ENCODE assay signal across 20 cellular contexts in the genomic region with DNA sequence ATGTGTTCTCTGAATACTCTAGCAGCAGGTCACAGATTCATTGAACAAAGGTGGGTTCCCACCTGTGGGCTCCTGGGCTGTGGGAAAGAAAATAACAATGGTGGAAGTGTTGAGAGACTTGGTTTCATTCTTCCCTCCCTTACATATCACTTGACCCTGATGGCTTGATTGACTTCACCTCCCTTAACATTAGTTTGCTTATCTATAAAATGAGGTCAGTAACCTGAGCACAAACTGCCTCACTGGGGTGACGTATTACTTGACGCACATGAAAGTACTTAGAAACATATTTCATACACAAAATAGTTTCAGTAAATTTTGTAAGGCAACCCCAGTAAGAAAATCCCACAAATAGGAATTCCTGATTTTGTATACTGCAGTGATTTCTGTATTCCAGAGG. TPM values are rescaled to one million over a fixed set of nuclear protein-coding genes. Genes with fewer than 3 reads are reported as not detected.
DNase-seq lines count a peak whose midpoint lies in the region; ATAC-seq and TF ChIP-seq lines count a peak whose summit lies in the region.
"Had no signal": no experiment of that assay in that cellular context is flagged by ENCODE, and none has a peak within 500 bp of the region (broad histone marks: within the 10 kb centered on the region; RNA-seq: fewer than 3 reads in every experiment).

No MANE protein-coding gene starts in this region.

- H3K4me1 Mint-ChIP-seq in activated CD8-positive, alpha-beta memory T cell treated with anti-CD3 and anti-CD28 coated beads, Interleukin-2, amount 10 ng/mL, durations not matched to agents 7 days and 5 days, result peaks cover 34% of the 10 kb centered on the region
- peaks cover 17% of the 10 kb centered on the region for H3K4me1 Mint-ChIP-seq in stimulated activated effector memory CD8-positive, alpha-beta T cell treated with anti-CD3 and anti-CD28 coated beads, Interleukin-12 subunit alpha, Interleukin-12 subunit beta, amount 100 ng/mL, for 72 hours

- no peaks in the 10 kb centered on the region for H3K9me3 Mint-ChIP-seq in activated CD8-positive, alpha-beta memory T cell treated with anti-CD3 and anti-CD28 coated beads, Interleukin-2, amount 10 ng/mL, durations not matched to agents 7 days and 5 days (ENCODE audit: low read depth)
- no peaks in the 10 kb centered on the region for H3K9me3 Mint-ChIP-seq in stimulated activated effector memory CD8-positive, alpha-beta T cell treated with anti-CD3 and anti-CD28 coated beads, Interleukin-12 subunit alpha, Interleukin-12 subunit beta, amount 100 ng/mL, for 72 hours
- H3K9me3 Mint-ChIP-seq: CD8-positive, alpha-beta T cell; IgD-negative memory B cell had no signal

- H3K4me3 ChIP-seq in mammary epithelial cell (replicated peaks in 1 of 3; ENCODE audit: insufficient read depth in 1 of 3, low read depth in 2 of 3, low read length in 3 of 3), result no peak overlapping the region
- H3K4me3 ChIP-seq in muscle layer of duodenum (ENCODE audit: low read depth in 1 of 2, low read length in 2 of 2), result no peak overlapping the region
- no peak overlapping the region for H3K4me3 ChIP-seq in ascending aorta
- H3K4me3 ChIP-seq: BLaER1 had no signal

- no peaks in the 10 kb centered on the region for H3K36me3 ChIP-seq in mammary epithelial cell (ENCODE audit: insufficient read depth, low read length)
- H3K36me3 ChIP-seq in muscle layer of duodenum (ENCODE audit: control insufficient read depth in 1 of 2, insufficient read depth in 2 of 2, low read length in 2 of 2), result no peaks in the 10 kb centered on the region
- H3K36me3 ChIP-seq in ascending aorta, result no peaks in the 10 kb centered on the region
- H3K36me3 ChIP-seq: BLaER1 had no signal

- H3K36me3 Mint-ChIP-seq in activated CD8-positive, alpha-beta memory T cell treated with anti-CD3 and anti-CD28 coated beads, Interleukin-2, amount 10 ng/mL, durations not matched to agents 7 days and 5 days, result no peaks in the 10 kb centered on the region
- H3K36me3 Mint-ChIP-seq in stimulated activated effector memory CD8-positive, alpha-beta T cell treated with anti-CD3 and anti-CD28 coated beads, Interleukin-12 subunit alpha, Interleukin-12 subunit beta, amount 100 ng/mL, for 72 hours, result no peaks in the 10 kb centered on the region
- H3K36me3 Mint-ChIP-seq: CD8-positive, alpha-beta T cell; IgD-negative memory B cell had no signal

- no peak for ATAC-seq in activated CD8-positive, alpha-beta memory T cell treated with anti-CD3 and anti-CD28 coated beads, Interleukin-2, amount 10 ng/mL, durations not matched to agents 7 days and 5 days
- ATAC-seq in stimulated activated effector memory CD8-positive, alpha-beta T cell treated with anti-CD3 and anti-CD28 coated beads, Interleukin-12 subunit alpha, Interleukin-12 subunit beta, amount 100 ng/mL, for 72 hours, result no peak
- ATAC-seq: CD8-positive, alpha-beta T cell had no signal

- CTCF ChIA-PET in activated CD8-positive, alpha-beta memory T cell treated with anti-CD3 and anti-CD28 coated beads, Interleukin-2, amount 10 ng/mL, durations not matched to agents 7 days and 5 days (lab: Charles Lee), result interaction anchor here (3.7 kb wide), 1 partner anchor 20 kb away, joined by 11 read pairs; no protein-coding TSS in a partner anchor
- CTCF ChIA-PET in mammary epithelial cell (lab: Charles Lee; ENCODE audit: low non-redundant PET), result no interaction called here

- WGBS in mammary epithelial cell (ENCODE audit: low coverage, missing lambda C conversion rate), result 53% methylated on average over 2 of the region's 2 CpGs

- no peak overlapping the region for H3K4me2 ChIP-seq in mammary epithelial cell (ENCODE audit: insufficient read depth, low read depth, low read length)
- H3K4me2 ChIP-seq: BLaER1 had no signal

- no peak overlapping the region for H3K4me3 Mint-ChIP-seq in activated CD8-positive, alpha-beta memory T cell treated with anti-CD3 and anti-CD28 coated beads, Interleukin-2, amount 10 ng/mL, durations not matched to agents 7 days and 5 days
- H3K4me3 Mint-ChIP-seq in stimulated activated effector memory CD8-positive, alpha-beta T cell treated with anti-CD3 and anti-CD28 coated beads, Interleukin-12 subunit alpha, Interleukin-12 subunit beta, amount 100 ng/mL, for 72 hours, result no peak overlapping the region
- H3K4me3 Mint-ChIP-seq: CD8-positive, alpha-beta T cell; IgD-negative memory B cell had no signal

- H3K27ac ChIP-seq in mammary epithelial cell (ENCODE audit: insufficient read depth, low read depth, low read length) (no peak overlapping the region), muscle layer of duodenum (ENCODE audit: low read length) (peak overlapping the region; percentile 2), ascending aorta (no peak overlapping the region)
- H3K27ac ChIP-seq: BLaER1, HL-60 had no signal

- H3K27me3 Mint-ChIP-seq in activated CD8-positive, alpha-beta memory T cell treated with anti-CD3 and anti-CD28 coated beads, Interleukin-2, amount 10 ng/mL, durations not matched to agents 7 days and 5 days, result no peaks in the 10 kb centered on the region

- H3K9ac ChIP-seq in mammary epithelial cell (ENCODE audit: insufficient read depth, low read length), result peak overlapping the region; percentile 5
- H3K9ac ChIP-seq: BLaER1 had no signal

- H3K27ac Mint-ChIP-seq in activated CD8-positive, alpha-beta memory T cell treated with anti-CD3 and anti-CD28 coated beads, Interleukin-2, amount 10 ng/mL, durations not matched to agents 7 days and 5 days, result no peak overlapping the region
- peak overlapping the region; percentile 19 for H3K27ac Mint-ChIP-seq in stimulated activated effector memory CD8-positive, alpha-beta T cell treated with anti-CD3 and anti-CD28 coated beads, Interleukin-12 subunit alpha, Interleukin-12 subunit beta, amount 100 ng/mL, for 72 hours
- H3K27ac Mint-ChIP-seq: CD8-positive, alpha-beta T cell; IgD-negative memory B cell had no signal

- no peak for TF ChIP-seq CTCF in mammary epithelial cell (conservative IDR thresholded peaks at IDR 0.05 in 1 of 2, IDR thresholded peaks at IDR 0.05 in 1 of 2; ENCODE audit: extremely low read depth in 1 of 2, insufficient read depth in 1 of 2, low read depth in 1 of 2, low read length in 2 of 2)
- TF ChIP-seq CTCF in ascending aorta (IDR thresholded peaks at IDR 0.05), result no peak

- H3K4me1 ChIP-seq in mammary epithelial cell (ENCODE audit: insufficient read depth, low read length), result no peaks in the 10 kb centered on the region
- H3K4me1 ChIP-seq in muscle layer of duodenum (ENCODE audit: control insufficient read depth in 1 of 2, insufficient read depth in 2 of 2, low read length in 2 of 2), result peaks cover 6 to 10% of the 10 kb centered on the region in 2 donors
- peaks cover 0 to 4% of the 10 kb centered on the region in 2 donors for H3K4me1 ChIP-seq in ascending aorta

- H3K27me3 ChIP-seq in mammary epithelial cell (ENCODE audit: insufficient read depth, low read length) (no peaks in the 10 kb centered on the region), muscle layer of duodenum (ENCODE audit: low read depth, low read length) (no peaks in the 10 kb centered on the region), ascending aorta (no peaks in the 10 kb centered on the region)
- H3K27me3 ChIP-seq: BLaER1 had no signal

- H2AFZ ChIP-seq in mammary epithelial cell (ENCODE audit: low read depth, low read length), result no peak overlapping the region

- in situ Hi-C loops in mammary epithelial cell (cut with MboI; ENCODE audit: low sequenced_read_pairs in 2 of 2), result no loop called here

- H4K20me1 ChIP-seq in mammary epithelial cell (ENCODE audit: insufficient read depth, low read length), result no peaks in the 10 kb centered on the region
- H4K20me1 ChIP-seq: BLaER1 had no signal

- BruUV-seq in mammary epithelial cell (replicated peaks; lab: Mats Ljungman, UMichigan), result no TSS peak

- H3K79me2 ChIP-seq in mammary epithelial cell (ENCODE audit: insufficient read depth, low read length), result no peaks in the 10 kb centered on the region

- intact Hi-C loops in mammary epithelial cell (cut with micrococcal nuclease) (no loop called here), ascending aorta (cut with DNase I) (no loop called here)

- dilution Hi-C loops in mammary epithelial cell (cut with HindIII; ENCODE audit: low sequenced_read_pairs), result no loop called here

- peak; percentile 4 for DNase-seq in activated CD8-positive, alpha-beta memory T cell treated with anti-CD3 and anti-CD28 coated beads for 24 hours
- DNase-seq in activated CD8-positive, alpha-beta memory T cell treated with anti-CD3 and anti-CD28 coated beads, Interleukin-2, amount 10 ng/mL, durations not matched to agents 7 days and 5 days, result no peak
- no peak for DNase-seq in mammary epithelial cell
- no peak for DNase-seq in stimulated activated effector memory CD8-positive, alpha-beta T cell treated with anti-CD3 and anti-CD28 coated beads, Interleukin-12 subunit alpha, Interleukin-12 subunit beta, amount 100 ng/mL, for 72 hours (ENCODE audit: low spot score in 2 of 2)
- DNase-seq in ascending aorta (ENCODE audit: low spot score in 2 of 2), result no peak
- DNase-seq in Ammon's horn (ENCODE audit: low spot score), result no peak
- DNase-seq in GM03348 (ENCODE audit: low spot score), result no peak
- DNase-seq: 8988T; CD8-positive, alpha-beta T cell; DMS79; HCEC 1CT; MV-4-11; NCI-H1417 treated with DMSO at 0.1 percent for 48 hours; NCI-H2029; NCI-H446 treated with DMSO at 0.1 percent for 48 hours; NK-92 treated with Interleukin-12 subunit alpha and Interleukin-12 subunit beta, amount 100 ng/mL, for 24 hours had no signal

- H3K9me3 ChIP-seq in mammary epithelial cell (replicated peaks; ENCODE audit: insufficient read depth, low read length), result no peaks in the 10 kb centered on the region
- H3K9me3 ChIP-seq in muscle layer of duodenum (ENCODE audit: control insufficient read depth in 1 of 2, low read length in 2 of 2), result no peaks in the 10 kb centered on the region
- H3K9me3 ChIP-seq in ascending aorta, result no peaks in the 10 kb centered on the region
- H3K9me3 ChIP-seq: BLaER1 had no signal

RNA-seq across cellular contexts. Expression of gene LPIN2, which starts 29.4 kb away (rescaled TPM):
- total RNA-seq in activated CD8-positive, alpha-beta memory T cell treated with anti-CD3 and anti-CD28 coated beads, Interleukin-2, amount 10 ng/mL, durations not matched to agents 7 days and 5 days, result 10 to 100 TPM; 77.6 to 78.4 TPM
- 10 to 100 TPM in 1 of 2 donors, 1 to 10 TPM in 1; 9.9 to 20.3 TPM for total RNA-seq in mammary epithelial cell
- polyA plus RNA-seq in mammary epithelial cell, result 6.4 TPM
- polyA minus RNA-seq in mammary epithelial cell, result 5.6 TPM
- 11.6 TPM for total RNA-seq in ascending aorta
